22 cellular contexts compared by ENCODE assay signal in genomic region chr7:76268376-76268775, GRCh38. TPM values are rescaled to one million over a fixed set of nuclear protein-coding genes. Genes with fewer than 3 reads are reported as not detected.
DNase-seq lines count a peak whose midpoint lies in the region; ATAC-seq and TF ChIP-seq lines count a peak whose summit lies in the region.
"Had no signal": no experiment of that assay in that cellular context is flagged by ENCODE, and none has a peak within 500 bp of the region (broad histone marks: within the 10 kb centered on the region; RNA-seq: fewer than 3 reads in every experiment).

No MANE protein-coding gene starts in this region.

- peaks cover 44% of the 10 kb centered on the region for H3K27me3 Mint-ChIP-seq in activated T-cell treated with anti-CD3 and anti-CD28 coated beads, Interleukin-2, amount 50 U/mL, for 72 hours (ENCODE audit: low read depth)
- H3K27me3 Mint-ChIP-seq in endodermal cell (ENCODE audit: insufficient read depth) = peaks cover 37% of the 10 kb centered on the region
- H3K27me3 Mint-ChIP-seq in activated naive CD4-positive, alpha-beta T cell treated with anti-CD3 and anti-CD28 coated beads for 36 hours (ENCODE audit: low read depth) = peaks cover 16% of the 10 kb centered on the region

- DNase-seq in activated T-cell treated with anti-CD3 and anti-CD28 coated beads, Interleukin-2, amount 50 U/mL, for 72 hours = no peak
- DNase-seq in activated T-cell treated with anti-CD3 and anti-CD28 coated beads for 4 hours = no peak
- no peak for DNase-seq in MM.1S
- DNase-seq in endodermal cell = no peak
- no peak for DNase-seq in stimulated activated effector memory CD8-positive, alpha-beta T cell treated with anti-CD3 and anti-CD28 coated beads, Interleukin-12 subunit alpha, Interleukin-12 subunit beta, amount 100 ng/mL, for 72 hours (ENCODE audit: low spot score in 2 of 2)
- DNase-seq in activated naive CD4-positive, alpha-beta T cell treated with anti-CD3 and anti-CD28 coated beads for 36 hours = no peak
- DNase-seq in hepatocyte (ENCODE audit: low spot score) = no peak
- DNase-seq: activated CD4-positive, alpha-beta T cell treated with anti-CD3 and anti-CD28 coated beads for 36 hours; activated CD8-positive, alpha-beta memory T cell treated with anti-CD3 and anti-CD28 coated beads, Interleukin-2, amount 50 U/mL, for 48 hours; activated naive CD4-positive, alpha-beta T cell treated with anti-CD3 and anti-CD28 coated beads, Interleukin-2, amount 50 U/mL, for 16 hours; brain microvascular endothelial cell; foreskin melanocyte; kidney glomerular epithelial cell; mesenchymal stem cell; NCI-H1694 treated with DMSO at 0.1 percent for 48 hours; NCI-H2227 treated with DMSO at 0.1 percent for 48 hours; stimulated activated naive CD4-positive, alpha-beta T cell; upper lobe of left lung had no signal

- H3K9ac ChIP-seq in MM.1S (ENCODE audit: low read length) (no peak overlapping the region), endodermal cell (ENCODE audit: extremely low read depth, low read length, poor library complexity, severe bottlenecking) (no peak overlapping the region)
- H3K9ac ChIP-seq: neural progenitor cell had no signal

- ATAC-seq in activated T-cell treated with anti-CD3 and anti-CD28 coated beads, Interleukin-2, amount 50 U/mL, for 72 hours (replicated peaks in 1 of 2) = no peak
- ATAC-seq in stimulated activated effector memory CD8-positive, alpha-beta T cell treated with anti-CD3 and anti-CD28 coated beads, Interleukin-12 subunit alpha, Interleukin-12 subunit beta, amount 100 ng/mL, for 72 hours = no peak
- no peak for ATAC-seq in HG03342 (IDR thresholded peaks at IDR 0.05; ENCODE audit: unreplicated experiment)
- ATAC-seq: activated CD4-positive, alpha-beta T cell treated with anti-CD3 and anti-CD28 coated beads for 36 hours; HCT116; SK-N-SH treated with all-trans-retinoic acid at 6 μM for 48 hours had no signal

- H3K9me3 Mint-ChIP-seq in activated T-cell treated with anti-CD3 and anti-CD28 coated beads, Interleukin-2, amount 50 U/mL, for 72 hours = no peaks in the 10 kb centered on the region
- no peaks in the 10 kb centered on the region for H3K9me3 Mint-ChIP-seq in endodermal cell
- no peaks in the 10 kb centered on the region for H3K9me3 Mint-ChIP-seq in stimulated activated effector memory CD8-positive, alpha-beta T cell treated with anti-CD3 and anti-CD28 coated beads, Interleukin-12 subunit alpha, Interleukin-12 subunit beta, amount 100 ng/mL, for 72 hours
- no peaks in the 10 kb centered on the region for H3K9me3 Mint-ChIP-seq in activated naive CD4-positive, alpha-beta T cell treated with anti-CD3 and anti-CD28 coated beads for 36 hours
- H3K9me3 Mint-ChIP-seq: neural progenitor cell had no signal

- no peak overlapping the region for H3K27ac Mint-ChIP-seq in activated T-cell treated with anti-CD3 and anti-CD28 coated beads, Interleukin-2, amount 50 U/mL, for 72 hours
- H3K27ac Mint-ChIP-seq in endodermal cell = no peak overlapping the region
- no peak overlapping the region for H3K27ac Mint-ChIP-seq in stimulated activated effector memory CD8-positive, alpha-beta T cell treated with anti-CD3 and anti-CD28 coated beads, Interleukin-12 subunit alpha, Interleukin-12 subunit beta, amount 100 ng/mL, for 72 hours
- no peak overlapping the region for H3K27ac Mint-ChIP-seq in activated naive CD4-positive, alpha-beta T cell treated with anti-CD3 and anti-CD28 coated beads for 36 hours
- H3K27ac Mint-ChIP-seq: activated CD4-positive, alpha-beta T cell treated with anti-CD3 and anti-CD28 coated beads for 36 hours; neural progenitor cell had no signal

- no peaks in the 10 kb centered on the region for H3K9me2 ChIP-seq in MM.1S (replicated peaks; ENCODE audit: insufficient read depth, low read length)
- no peaks in the 10 kb centered on the region for H3K9me2 ChIP-seq in hepatocyte (replicated peaks; ENCODE audit: insufficient read depth)

- H2AFZ ChIP-seq in MM.1S (ENCODE audit: low read length) (no peak overlapping the region), hepatocyte (no peak overlapping the region)
- H2AFZ ChIP-seq: neural progenitor cell had no signal

- intact Hi-C loops in activated naive CD4-positive, alpha-beta T cell treated with anti-CD3 and anti-CD28 coated beads for 36 hours (cut with micrococcal nuclease) = loop anchor here (10.0 kb wide), 1 partner anchor 394 kb away; the partner anchor contains the start of gene RHBDD2

- peak overlapping the region; percentile 21 to 25 for H3K4me3 Mint-ChIP-seq in activated T-cell treated with anti-CD3 and anti-CD28 coated beads, Interleukin-2, amount 50 U/mL, for 72 hours
- peak overlapping the region; percentile 52 for H3K4me3 Mint-ChIP-seq in endodermal cell
- peak overlapping the region; percentile 28 for H3K4me3 Mint-ChIP-seq in stimulated activated effector memory CD8-positive, alpha-beta T cell treated with anti-CD3 and anti-CD28 coated beads, Interleukin-12 subunit alpha, Interleukin-12 subunit beta, amount 100 ng/mL, for 72 hours
- H3K4me3 Mint-ChIP-seq in activated naive CD4-positive, alpha-beta T cell treated with anti-CD3 and anti-CD28 coated beads for 36 hours = no peak overlapping the region
- H3K4me3 Mint-ChIP-seq: activated CD4-positive, alpha-beta T cell treated with anti-CD3 and anti-CD28 coated beads for 36 hours had no signal

- H3K4me1 ChIP-seq in MM.1S (ENCODE audit: low read length) = peaks cover 4% of the 10 kb centered on the region; the same call in 1 of the 2 replicates
- no peaks in the 10 kb centered on the region for H3K4me1 ChIP-seq in endodermal cell (ENCODE audit: control insufficient read depth, insufficient read depth, low read length)
- H3K4me1 ChIP-seq in hepatocyte (ENCODE audit: insufficient read depth) = peaks cover 5% of the 10 kb centered on the region

- H3K9me3 ChIP-seq in MM.1S (replicated peaks; ENCODE audit: insufficient read depth, low read length) (no peaks in the 10 kb centered on the region), endodermal cell (ENCODE audit: control insufficient read depth, low read length) (no peaks in the 10 kb centered on the region), hepatocyte (ENCODE audit: low read depth) (no peaks in the 10 kb centered on the region)
- H3K9me3 ChIP-seq: upper lobe of left lung had no signal

- H3K79me2 ChIP-seq in MM.1S (ENCODE audit: low read length) (no peaks in the 10 kb centered on the region), hepatocyte (no peaks in the 10 kb centered on the region)

- H3K36me3 ChIP-seq in MM.1S (replicated peaks; ENCODE audit: insufficient read depth, low read length) (no peaks in the 10 kb centered on the region), endodermal cell (ENCODE audit: control insufficient read depth, insufficient read depth, low read length) (no peaks in the 10 kb centered on the region), hepatocyte (replicated peaks; ENCODE audit: insufficient read depth, low read depth) (no peaks in the 10 kb centered on the region)
- H3K36me3 ChIP-seq: brain microvascular endothelial cell, neural progenitor cell, upper lobe of left lung had no signal

- H3K36me3 Mint-ChIP-seq in activated T-cell treated with anti-CD3 and anti-CD28 coated beads, Interleukin-2, amount 50 U/mL, for 72 hours (ENCODE audit: insufficient read depth in 2 of 2) = no peaks in the 10 kb centered on the region
- H3K36me3 Mint-ChIP-seq in endodermal cell (ENCODE audit: low read depth) = no peaks in the 10 kb centered on the region
- no peaks in the 10 kb centered on the region for H3K36me3 Mint-ChIP-seq in stimulated activated effector memory CD8-positive, alpha-beta T cell treated with anti-CD3 and anti-CD28 coated beads, Interleukin-12 subunit alpha, Interleukin-12 subunit beta, amount 100 ng/mL, for 72 hours
- no peaks in the 10 kb centered on the region for H3K36me3 Mint-ChIP-seq in activated naive CD4-positive, alpha-beta T cell treated with anti-CD3 and anti-CD28 coated beads for 36 hours (ENCODE audit: low read depth)
- H3K36me3 Mint-ChIP-seq: neural progenitor cell had no signal

- CTCF ChIA-PET in activated naive CD4-positive, alpha-beta T cell treated with anti-CD3 and anti-CD28 coated beads for 36 hours (lab: Charles Lee) = no interaction called here

- H3K27me3 ChIP-seq in MM.1S (replicated peaks; ENCODE audit: insufficient read depth, low read length) (peaks cover 16% of the 10 kb centered on the region; the same call in 1 of the 2 replicates), endodermal cell (ENCODE audit: control insufficient read depth, insufficient read depth, low read length, poor library complexity, severe bottlenecking) (peaks cover 24% of the 10 kb centered on the region), hepatocyte (peaks cover 52% of the 10 kb centered on the region)

- 58 to 70% methylated on average over 2 to 5 of the region's 5 CpGs for whole genome bisulfite sequencing in endodermal cell (ENCODE audit: insufficient coverage in 1 of 2, insufficient read length in 1 of 2), 2 experiments
- 62% methylated on average over 4 of the region's 5 CpGs for WGBS in hepatocyte (ENCODE audit: low lambda C conversion rate, missing lambda C conversion rate)

- H4K20me1 ChIP-seq in MM.1S (ENCODE audit: insufficient read depth, low read length) (no peaks in the 10 kb centered on the region), hepatocyte (ENCODE audit: insufficient read depth, poor library complexity, severe bottlenecking) (no peaks in the 10 kb centered on the region)

- no peak for TF ChIP-seq CTCF in MM.1S (IDR thresholded peaks at IDR 0.05; ENCODE audit: low read length)
- no peak for TF ChIP-seq CTCF in endodermal cell (conservative IDR thresholded peaks at IDR 0.05)
- no peak for TF ChIP-seq CTCF in hepatocyte (IDR thresholded peaks at IDR 0.05; ENCODE audit: poor library complexity)

- H3K4me3 ChIP-seq in MM.1S (ENCODE audit: low read length) = no peak overlapping the region
- no peak overlapping the region for H3K4me3 ChIP-seq in endodermal cell (ENCODE audit: low read length)
- no peak overlapping the region for H3K4me3 ChIP-seq in hepatocyte
- H3K4me3 ChIP-seq: neural progenitor cell, upper lobe of left lung had no signal

- H3F3A ChIP-seq in MM.1S (ENCODE audit: insufficient read depth, low read length) = no peaks in the 10 kb centered on the region

- H3K4me2 ChIP-seq in MM.1S (ENCODE audit: low read depth, low read length) (peak overlapping the region; percentile 27; the same call in 1 of the 2 replicates), hepatocyte (no peak overlapping the region)

- peaks cover 19% of the 10 kb centered on the region for H3K4me1 Mint-ChIP-seq in activated T-cell treated with anti-CD3 and anti-CD28 coated beads, Interleukin-2, amount 50 U/mL, for 72 hours (ENCODE audit: low read depth)
- H3K4me1 Mint-ChIP-seq in endodermal cell = peaks cover 13% of the 10 kb centered on the region
- peaks cover 19% of the 10 kb centered on the region for H3K4me1 Mint-ChIP-seq in stimulated activated effector memory CD8-positive, alpha-beta T cell treated with anti-CD3 and anti-CD28 coated beads, Interleukin-12 subunit alpha, Interleukin-12 subunit beta, amount 100 ng/mL, for 72 hours
- peaks cover 12% of the 10 kb centered on the region for H3K4me1 Mint-ChIP-seq in activated naive CD4-positive, alpha-beta T cell treated with anti-CD3 and anti-CD28 coated beads for 36 hours (ENCODE audit: low read depth)

- no peak overlapping the region for H3K27ac ChIP-seq in MM.1S (ENCODE audit: low read length)
- H3K27ac ChIP-seq in endodermal cell (ENCODE audit: low read depth, low read length) = no peak overlapping the region
- no peak overlapping the region for H3K27ac ChIP-seq in hepatocyte
- H3K27ac ChIP-seq: brain microvascular endothelial cell, neural progenitor cell, upper lobe of left lung had no signal

RNA-seq across cellular contexts. Expression of gene HSPB1, which starts 34.1 kb away (rescaled TPM):
- 10 to 100 TPM; 39.7 to 42.0 TPM for total RNA-seq in activated T-cell treated with anti-CD3 and anti-CD28 coated beads, Interleukin-2, amount 50 U/mL, for 72 hours
- total RNA-seq in endodermal cell (100 to 1,000 TPM; 244 to 248 TPM), hepatocyte (186 and 205 TPM in 2 replicates)
- 401 TPM for polyA plus RNA-seq in endodermal cell (2013, experiment 1 of 2)
- 422 TPM for polyA plus RNA-seq in endodermal cell (2013, experiment 2 of 2)
- total RNA-seq in activated naive CD4-positive, alpha-beta T cell treated with anti-CD3 and anti-CD28 coated beads for 36 hours = 100 to 1,000 TPM; 106 to 115 TPM
- polyA plus RNA-seq in hepatocyte = 1,525 and 1,553 TPM in 2 replicates
